ENCODE assay signal across 19 cellular contexts in genomic region chr10:1538531-1539061, GRCh38.
"Had no signal": no experiment of that assay in that cellular context is flagged by ENCODE, and none has a peak within 500 bp of the region (broad histone marks: within the 10 kb centered on the region; RNA-seq: fewer than 3 reads in every experiment).

No MANE protein-coding gene starts in this region.

- H3K4me3 Mint-ChIP-seq: activated T-cell treated with anti-CD3 and anti-CD28 coated beads, Interleukin-2, amount 50 U/mL, for 72 hours; T-helper 1 cell treated with Interleukin-12 subunit alpha and Interleukin-12 subunit beta and Interleukin-4 antibody, amounts not matched to agents 30 μg/mL and 1 μg/mL, for 36 hours; WTC11 had no signal

- H3K27ac Mint-ChIP-seq: activated T-cell treated with anti-CD3 and anti-CD28 coated beads, Interleukin-2, amount 50 U/mL, for 72 hours; naive B cell; T-helper 1 cell treated with Interleukin-12 subunit alpha and Interleukin-12 subunit beta and Interleukin-4 antibody, amounts not matched to agents 30 μg/mL and 1 μg/mL, for 36 hours; WTC11 had no signal

- H3K9me3 Mint-ChIP-seq: activated T-cell treated with anti-CD3 and anti-CD28 coated beads, Interleukin-2, amount 50 U/mL, for 72 hours; T-helper 1 cell treated with Interleukin-12 subunit alpha and Interleukin-12 subunit beta and Interleukin-4 antibody, amounts not matched to agents 30 μg/mL and 1 μg/mL, for 36 hours; WTC11 had no signal

- H3K36me3 Mint-ChIP-seq: naive B cell, WTC11 had no signal

- H3K27me3 ChIP-seq: ascending aorta, gastrocnemius medialis, heart right ventricle, uterus had no signal

- FAIRE-seq: TTC549 had no signal

- H3K4me2 ChIP-seq: smooth muscle cell had no signal

- H3K9me3 ChIP-seq: ascending aorta, breast epithelium, gastrocnemius medialis, heart right ventricle, prostate gland, stomach, thoracic aorta, uterus had no signal

- ATAC-seq: activated T-cell treated with anti-CD3 and anti-CD28 coated beads, Interleukin-2, amount 50 U/mL, for 72 hours; gastrocnemius medialis; left cardiac atrium; WTC11 had no signal

- H3K27ac ChIP-seq: ascending aorta, breast epithelium, gastrocnemius medialis, heart right ventricle, prostate gland, stomach, thoracic aorta, uterus had no signal

- DNase-seq: activated CD4-positive, alpha-beta T cell treated with anti-CD3 and anti-CD28 coated beads for 4 hours; activated CD8-positive, alpha-beta memory T cell treated with anti-CD3 and anti-CD28 coated beads, Interleukin-2, amount 50 U/mL, for 48 hours; activated T-cell treated with anti-CD3 and anti-CD28 coated beads, Interleukin-2, amount 50 U/mL, for 72 hours; gastrocnemius medialis; heart right ventricle; left cardiac atrium; naive B cell; nucleus accumbens; right cardiac atrium; stomach; uterus had no signal

- H3K4me3 ChIP-seq: ascending aorta, breast epithelium, gastrocnemius medialis, heart right ventricle, prostate gland, smooth muscle cell, stomach, thoracic aorta, uterus had no signal

- H3K4me1 Mint-ChIP-seq: WTC11 had no signal

- H3K36me3 ChIP-seq: ascending aorta, breast epithelium, gastrocnemius medialis, heart right ventricle, prostate gland, stomach, thoracic aorta, uterus had no signal

- H3K4me1 ChIP-seq: ascending aorta, breast epithelium, gastrocnemius medialis, heart right ventricle, prostate gland, stomach, uterus had no signal
